ENCODE assay signal across 1 cellular context in the genomic region with DNA sequence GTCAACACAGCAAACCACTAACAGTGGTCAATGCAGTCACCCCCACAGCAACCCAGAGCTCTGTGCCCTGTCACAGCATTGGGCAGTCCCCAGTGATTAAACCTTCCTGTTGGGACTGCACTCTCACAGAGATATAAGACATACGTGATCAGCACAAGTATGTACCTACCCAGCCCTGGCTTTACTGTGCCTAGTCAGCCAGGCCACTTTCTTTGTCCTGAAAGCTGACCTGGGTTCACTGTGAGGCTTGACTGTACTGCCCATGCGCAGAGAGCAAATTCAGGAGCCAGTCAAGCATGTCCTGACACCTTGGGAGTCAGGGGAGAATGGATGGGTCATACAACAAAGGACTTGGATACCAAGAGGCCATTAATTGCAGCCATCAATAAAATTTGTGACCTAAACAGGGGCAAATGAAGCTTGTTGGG.
TF ChIP-seq lines count a peak whose summit lies in the region.

No MANE protein-coding gene starts in this region.

TF ChIP-seq in K562, 482 proteins besides CTCF, POLR2A, EP300 and RAD21:
- no peak for TF ChIP-seq PRMT5 (CRISPR knock-in tag; IDR thresholded peaks at IDR 0.05)
- TF ChIP-seq POLR2G (IDR thresholded peaks at IDR 0.05; ENCODE audit: low read depth, low read length), result no peak
- TF ChIP-seq NRF1 (conservative IDR thresholded peaks at IDR 0.05 in 1 of 2, IDR thresholded peaks at IDR 0.05 in 1 of 2), result peak; percentile 66 to 76
- no peak for TF ChIP-seq XRCC5 (IDR thresholded peaks at IDR 0.05; ENCODE audit: low read depth, low read length)
- no peak for TF ChIP-seq XRCC3 (IDR thresholded peaks at IDR 0.05)
